27 cellular contexts compared by ENCODE assay signal in the genomic region with DNA sequence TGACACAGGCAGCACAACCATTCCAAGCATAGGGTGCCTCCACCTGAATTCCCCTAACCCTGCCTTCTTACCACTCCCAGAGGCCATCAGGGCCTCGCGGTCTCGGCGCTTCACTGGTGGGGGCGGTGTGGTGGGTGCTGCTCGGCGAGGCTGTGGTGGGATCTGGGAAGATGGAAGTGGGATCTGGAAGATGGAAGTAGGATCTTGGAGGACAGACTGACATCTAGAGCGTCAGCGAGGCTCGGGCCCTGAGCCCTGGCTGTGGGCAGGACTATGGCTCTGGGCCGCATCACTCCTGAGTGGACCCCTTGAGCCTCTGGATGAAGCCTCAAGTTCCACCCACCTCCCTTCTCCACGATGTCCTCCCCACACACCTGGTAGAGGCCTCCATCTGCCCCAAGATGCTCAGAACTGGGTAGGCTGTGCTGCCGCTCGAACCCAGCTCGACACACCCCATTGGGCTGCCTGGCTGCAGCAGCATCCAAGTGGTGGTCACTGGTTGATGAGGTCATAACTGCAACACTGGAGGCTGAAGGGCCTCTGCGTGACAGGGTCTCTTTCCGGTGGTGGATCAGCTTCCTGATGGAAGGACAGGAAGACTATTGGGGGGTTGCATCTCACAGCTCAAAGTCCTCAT. TPM values are rescaled to one million over a fixed set of nuclear protein-coding genes. Genes with fewer than 3 reads are reported as not detected.
DNase-seq lines count a peak whose midpoint lies in the region; ATAC-seq and TF ChIP-seq lines count a peak whose summit lies in the region.
"Had no signal": no experiment of that assay in that cellular context is flagged by ENCODE, and none has a peak within 500 bp of the region (broad histone marks: within the 10 kb centered on the region; RNA-seq: fewer than 3 reads in every experiment).

No MANE protein-coding gene starts in this region.

- no CpG with 5 or more reads among the region's 17 CpGs for WGBS in neuronal stem cell (ENCODE audit: extremely low coverage in 2 of 2, insufficient read length in 2 of 2, insufficient replicate concordance in 1 of 2), 2 donors

- no peak overlapping the region for H2AFZ ChIP-seq in neuronal stem cell (ENCODE audit: low read length)

- H3K4me2 ChIP-seq in neuronal stem cell (ENCODE audit: insufficient read depth, low read length, poor library complexity, severe bottlenecking) = no peak overlapping the region

- H2BK120ac ChIP-seq in neuronal stem cell (ENCODE audit: low read depth, low read length) = no peak overlapping the region

- no peak for TF ChIP-seq CTCF in RWPE2 (IDR thresholded peaks at IDR 0.05; ENCODE audit: poor library complexity, severe bottlenecking)
- TF ChIP-seq CTCF in upper lobe of right lung (IDR thresholded peaks at IDR 0.05) = no peak

- no peaks in the 10 kb centered on the region for H3K79me1 ChIP-seq in neuronal stem cell (ENCODE audit: low read depth, low read length)

- no peak overlapping the region for H4K91ac ChIP-seq in neuronal stem cell (ENCODE audit: low read depth, low read length, poor library complexity)

- no peaks in the 10 kb centered on the region for H3K9me3 Mint-ChIP-seq in activated naive CD4-positive, alpha-beta T cell treated with anti-CD3 and anti-CD28 coated beads, Interleukin-2, amount 10 ng/mL, durations not matched to agents 7 days and 5 days
- no peaks in the 10 kb centered on the region for H3K9me3 Mint-ChIP-seq in activated naive CD4-positive, alpha-beta T cell treated with anti-CD3 and anti-CD28 coated beads, Interleukin-2, amount 50 U/mL, for 72 hours
- H3K9me3 Mint-ChIP-seq: CD8-positive, alpha-beta memory T cell had no signal

- intact Hi-C loops in upper lobe of right lung (cut with DNase I) = no loop called here

- H4K8ac ChIP-seq in neuronal stem cell (ENCODE audit: low read depth, low read length) = no peak overlapping the region

- H3K4me1 Mint-ChIP-seq in activated naive CD4-positive, alpha-beta T cell treated with anti-CD3 and anti-CD28 coated beads, Interleukin-2, amount 10 ng/mL, durations not matched to agents 7 days and 5 days = peaks cover 53% of the 10 kb centered on the region

- H2AK5ac ChIP-seq in neuronal stem cell (ENCODE audit: low read depth, low read length) = no peak overlapping the region

- peak overlapping the region; percentile 59 for H3K23ac ChIP-seq in neuronal stem cell (ENCODE audit: low read depth, low read length, poor library complexity)

- no peak overlapping the region for H3K4me3 Mint-ChIP-seq in activated naive CD4-positive, alpha-beta T cell treated with anti-CD3 and anti-CD28 coated beads, Interleukin-2, amount 10 ng/mL, durations not matched to agents 7 days and 5 days
- H3K4me3 Mint-ChIP-seq: CD14-positive monocyte had no signal

- H3K18ac ChIP-seq in neuronal stem cell (ENCODE audit: low read length) = no peak overlapping the region

- H3K27me3 ChIP-seq in RWPE2 (ENCODE audit: insufficient read depth, poor library complexity, severe bottlenecking) (no peaks in the 10 kb centered on the region), neuronal stem cell (ENCODE audit: control insufficient read depth in 3 of 3, insufficient read depth in 3 of 3, low read depth in 1 of 3, low read length in 3 of 3) (no peaks in the 10 kb centered on the region), upper lobe of right lung (no peaks in the 10 kb centered on the region)
- H3K27me3 ChIP-seq: BE2C, MG63 had no signal

- H3K9me3 ChIP-seq in RWPE2 (ENCODE audit: severe bottlenecking) (no peaks in the 10 kb centered on the region), neuronal stem cell (replicated peaks in 1 of 2; ENCODE audit: control insufficient read depth in 2 of 2, insufficient read depth in 1 of 2, low read depth in 1 of 2, low read length in 2 of 2) (no peaks in the 10 kb centered on the region), upper lobe of right lung (no peaks in the 10 kb centered on the region)
- H3K9me3 ChIP-seq: BE2C, MG63 had no signal

- H3K27ac Mint-ChIP-seq in activated naive CD4-positive, alpha-beta T cell treated with anti-CD3 and anti-CD28 coated beads, Interleukin-2, amount 10 ng/mL, durations not matched to agents 7 days and 5 days = peak overlapping the region; percentile 13
- no peak overlapping the region for H3K27ac Mint-ChIP-seq in activated naive CD4-positive, alpha-beta T cell treated with anti-CD3 and anti-CD28 coated beads, Interleukin-2, amount 50 U/mL, for 72 hours

- H3K14ac ChIP-seq in neuronal stem cell (ENCODE audit: low read length) = no peak overlapping the region

- H3K27me3 Mint-ChIP-seq in activated naive CD4-positive, alpha-beta T cell treated with anti-CD3 and anti-CD28 coated beads, Interleukin-2, amount 10 ng/mL, durations not matched to agents 7 days and 5 days = no peaks in the 10 kb centered on the region
- H3K27me3 Mint-ChIP-seq: CD8-positive, alpha-beta memory T cell had no signal

- H3K4me3 ChIP-seq in RWPE2 (ENCODE audit: severe bottlenecking) = no peak overlapping the region
- H3K4me3 ChIP-seq in neuronal stem cell (ENCODE audit: low read length in 2 of 2) = no peak overlapping the region
- H3K4me3 ChIP-seq in upper lobe of right lung = no peak overlapping the region
- H3K4me3 ChIP-seq: MG63, SK-N-MC had no signal

- DNase-seq in activated naive CD4-positive, alpha-beta T cell treated with anti-CD3 and anti-CD28 coated beads, Interleukin-2, amount 10 ng/mL, durations not matched to agents 7 days and 5 days = no peak
- no peak for DNase-seq in activated naive CD4-positive, alpha-beta T cell treated with anti-CD3 and anti-CD28 coated beads, Interleukin-2, amount 50 U/mL, for 72 hours (ENCODE audit: low spot score in 2 of 2)
- DNase-seq in RWPE2 (ENCODE audit: low spot score) = peak; percentile 44
- no peak for DNase-seq in neuronal stem cell (ENCODE audit: low spot score)
- peak; percentile 46 for DNase-seq in upper lobe of right lung
- DNase-seq: 8988T; ACHN; BE2C; Calu3; DND-41; KBM-7; MG63; NCI-H1105 treated with DMSO at 0.1 percent for 48 hours; NCI-H146; NCI-H2029; NCI-H446; NCI-H524 treated with DMSO at 0.1 percent for 48 hours; NCI-H774; NK-92 treated with Interleukin-12 subunit alpha and Interleukin-12 subunit beta, amount 100 ng/mL, for 24 hours; PC-3; SHP77 treated with DMSO at 0.1 percent for 48 hours had no signal

- H3K36me3 Mint-ChIP-seq in activated naive CD4-positive, alpha-beta T cell treated with anti-CD3 and anti-CD28 coated beads, Interleukin-2, amount 10 ng/mL, durations not matched to agents 7 days and 5 days = peaks cover 53% of the 10 kb centered on the region
- H3K36me3 Mint-ChIP-seq in activated naive CD4-positive, alpha-beta T cell treated with anti-CD3 and anti-CD28 coated beads, Interleukin-2, amount 50 U/mL, for 72 hours = peaks cover 0 to 53% of the 10 kb centered on the region in 2 donors

- H3K4ac ChIP-seq in neuronal stem cell (ENCODE audit: low read length) = no peak overlapping the region

- H3K9ac ChIP-seq in neuronal stem cell (ENCODE audit: low read depth, low read length, poor library complexity) = no peak overlapping the region

- no peak overlapping the region for H2BK5ac ChIP-seq in neuronal stem cell (ENCODE audit: low read length)

- no peak overlapping the region for H2BK15ac ChIP-seq in neuronal stem cell (ENCODE audit: low read length)

- CTCF ChIA-PET in activated naive CD4-positive, alpha-beta T cell treated with anti-CD3 and anti-CD28 coated beads, Interleukin-2, amount 10 ng/mL, durations not matched to agents 7 days and 5 days (lab: Charles Lee) = no interaction called here

- ATAC-seq in activated naive CD4-positive, alpha-beta T cell treated with anti-CD3 and anti-CD28 coated beads, Interleukin-2, amount 50 U/mL, for 72 hours = no peak
- no peak for ATAC-seq in RWPE2 (ENCODE audit: low read depth)
- no peak for ATAC-seq in upper lobe of right lung
- no peak for ATAC-seq in GM18873 (IDR thresholded peaks at IDR 0.05; ENCODE audit: low FRiP score, unreplicated experiment)
- ATAC-seq in GM19324 (IDR thresholded peaks at IDR 0.05; ENCODE audit: low FRiP score, unreplicated experiment) = no peak
- ATAC-seq: PC-3 had no signal

- H3K27ac ChIP-seq in RWPE2 (ENCODE audit: poor library complexity, severe bottlenecking) = no peak overlapping the region
- H3K27ac ChIP-seq in neuronal stem cell (replicated peaks; ENCODE audit: low read length) = no peak overlapping the region
- H3K27ac ChIP-seq in upper lobe of right lung = no peak overlapping the region
- H3K27ac ChIP-seq: HL-60, SK-N-MC had no signal

- H3K4me1 ChIP-seq in RWPE2 (ENCODE audit: insufficient read depth, poor library complexity, severe bottlenecking) (peaks cover 17% of the 10 kb centered on the region), neuronal stem cell (ENCODE audit: control insufficient read depth in 2 of 2, insufficient read depth in 1 of 2, low read depth in 1 of 2, low read length in 2 of 2) (peaks cover 4 to 9% of the 10 kb centered on the region in 2 donors), upper lobe of right lung (peaks cover 22% of the 10 kb centered on the region)

- H3K36me3 ChIP-seq in RWPE2 (ENCODE audit: low read depth) (peaks cover 65% of the 10 kb centered on the region), neuronal stem cell (replicated peaks in 1 of 2; ENCODE audit: control insufficient read depth in 2 of 2, insufficient read depth in 2 of 2, low read length in 2 of 2) (peaks cover 50 to 67% of the 10 kb centered on the region in 2 donors), upper lobe of right lung (peaks cover 34% of the 10 kb centered on the region)
- H3K36me3 ChIP-seq: MG63 had no signal

- no peak overlapping the region for H2BK12ac ChIP-seq in neuronal stem cell (ENCODE audit: low read length)

RNA-seq across cellular contexts. Expression of a gene that starts 3.6 kb away (rescaled TPM):
- total RNA-seq in activated naive CD4-positive, alpha-beta T cell treated with anti-CD3 and anti-CD28 coated beads, Interleukin-2, amount 50 U/mL, for 72 hours = 10 to 100 TPM; 45.7 to 77.2 TPM
- polyA plus RNA-seq in neuronal stem cell (2013, experiment 1 of 2) = 17.6 TPM
- 17.5 TPM for polyA plus RNA-seq in neuronal stem cell (2013, experiment 2 of 2)
- 18.3 TPM for total RNA-seq in upper lobe of right lung

RNA-seq across cellular contexts. Expression of a gene that starts 19.4 kb away (rescaled TPM):
- 10 to 100 TPM; 12.6 to 13.1 TPM for total RNA-seq in activated naive CD4-positive, alpha-beta T cell treated with anti-CD3 and anti-CD28 coated beads, Interleukin-2, amount 50 U/mL, for 72 hours
- 8.4 TPM for polyA plus RNA-seq in neuronal stem cell (2013, experiment 1 of 2)
- polyA plus RNA-seq in neuronal stem cell (2013, experiment 2 of 2) = 8.5 TPM
- total RNA-seq in upper lobe of right lung = 1.2 TPM
- polyA plus RNA-seq: CD14-positive monocyte had no signal

RNA-seq across cellular contexts. Expression of a gene that starts 34.9 kb away (rescaled TPM):
- 10 to 100 TPM; 53.8 to 73.5 TPM for total RNA-seq in activated naive CD4-positive, alpha-beta T cell treated with anti-CD3 and anti-CD28 coated beads, Interleukin-2, amount 50 U/mL, for 72 hours
- polyA plus RNA-seq in neuronal stem cell (2013, experiment 1 of 2) = 189 TPM
- 187 TPM for polyA plus RNA-seq in neuronal stem cell (2013, experiment 2 of 2)
- 44.2 TPM for total RNA-seq in upper lobe of right lung

RNA-seq across cellular contexts. Expression of a gene that starts 46.8 kb away (rescaled TPM):
- total RNA-seq in activated naive CD4-positive, alpha-beta T cell treated with anti-CD3 and anti-CD28 coated beads, Interleukin-2, amount 50 U/mL, for 72 hours = 100 to 1,000 TPM in 1 of 2 donors, 10 to 100 TPM in 1; 38.3 to 110 TPM
- polyA plus RNA-seq in neuronal stem cell (2013, experiment 1 of 2) = 30.0 TPM
- 29.9 TPM for polyA plus RNA-seq in neuronal stem cell (2013, experiment 2 of 2)
- 19.9 TPM for total RNA-seq in upper lobe of right lung

Comparison
In these comparisons a context has a peak if more than half of its experiments do, and no peak if none do; other contexts are left out.
1. DNase-seq: peak in RWPE2 (single experiment) and upper lobe of right lung (single experiment); none in activated naive CD4-positive, alpha-beta T cell treated with anti-CD3 and anti-CD28 coated beads, Interleukin-2, amount 10 ng/mL, durations not matched to agents 7 days and 5 days (single experiment), activated naive CD4-positive, alpha-beta T cell treated with anti-CD3 and anti-CD28 coated beads, Interleukin-2, amount 50 U/mL, for 72 hours (0 of 2) and neuronal stem cell (single experiment).